3 cellular contexts compared by ENCODE assay signal in genomic region chr14:70697681-70698080, GRCh38.
TF ChIP-seq lines count a peak whose summit lies in the region.

No MANE protein-coding gene starts in this region.

TF ChIP-seq in SK-N-SH, 30 proteins besides CTCF, POLR2A, EP300 and RAD21:
- TF ChIP-seq RXRA (IDR thresholded peaks at IDR 0.05; ENCODE audit: borderline replicate concordance, low read depth) (no peak), CHD2 (IDR thresholded peaks at IDR 0.05; ENCODE audit: low read length, partially characterized antibody) (no peak), USF1 (IDR thresholded peaks at IDR 0.05; ENCODE audit: borderline replicate concordance, low read depth) (no peak), YY1 (IDR thresholded peaks at IDR 0.05; ENCODE audit: low read depth) (no peak)
- TF ChIP-seq, protein P1, sequence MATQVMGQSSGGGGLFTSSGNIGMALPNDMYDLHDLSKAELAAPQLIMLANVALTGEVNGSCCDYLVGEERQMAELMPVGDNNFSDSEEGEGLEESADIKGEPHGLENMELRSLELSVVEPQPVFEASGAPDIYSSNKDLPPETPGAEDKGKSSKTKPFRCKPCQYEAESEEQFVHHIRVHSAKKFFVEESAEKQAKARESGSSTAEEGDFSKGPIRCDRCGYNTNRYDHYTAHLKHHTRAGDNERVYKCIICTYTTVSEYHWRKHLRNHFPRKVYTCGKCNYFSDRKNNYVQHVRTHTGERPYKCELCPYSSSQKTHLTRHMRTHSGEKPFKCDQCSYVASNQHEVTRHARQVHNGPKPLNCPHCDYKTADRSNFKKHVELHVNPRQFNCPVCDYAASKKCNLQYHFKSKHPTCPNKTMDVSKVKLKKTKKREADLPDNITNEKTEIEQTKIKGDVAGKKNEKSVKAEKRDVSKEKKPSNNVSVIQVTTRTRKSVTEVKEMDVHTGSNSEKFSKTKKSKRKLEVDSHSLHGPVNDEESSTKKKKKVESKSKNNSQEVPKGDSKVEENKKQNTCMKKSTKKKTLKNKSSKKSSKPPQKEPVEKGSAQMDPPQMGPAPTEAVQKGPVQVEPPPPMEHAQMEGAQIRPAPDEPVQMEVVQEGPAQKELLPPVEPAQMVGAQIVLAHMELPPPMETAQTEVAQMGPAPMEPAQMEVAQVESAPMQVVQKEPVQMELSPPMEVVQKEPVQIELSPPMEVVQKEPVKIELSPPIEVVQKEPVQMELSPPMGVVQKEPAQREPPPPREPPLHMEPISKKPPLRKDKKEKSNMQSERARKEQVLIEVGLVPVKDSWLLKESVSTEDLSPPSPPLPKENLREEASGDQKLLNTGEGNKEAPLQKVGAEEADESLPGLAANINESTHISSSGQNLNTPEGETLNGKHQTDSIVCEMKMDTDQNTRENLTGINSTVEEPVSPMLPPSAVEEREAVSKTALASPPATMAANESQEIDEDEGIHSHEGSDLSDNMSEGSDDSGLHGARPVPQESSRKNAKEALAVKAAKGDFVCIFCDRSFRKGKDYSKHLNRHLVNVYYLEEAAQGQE (IDR thresholded peaks at IDR 0.05; ENCODE audit: low read depth, low read length), result no peak
TF ChIP-seq in SK-N-SH: peak in this region for 0.

TF ChIP-seq in SK-N-SH treated with all-trans-retinoic acid at 6 μM for 48 hours, 23 proteins besides CTCF, POLR2A, EP300 and RAD21:
- TF ChIP-seq ZC3H10 (CRISPR knock-in tag; IDR thresholded peaks at IDR 0.05), result no peak
TF ChIP-seq in SK-N-SH treated with all-trans-retinoic acid at 6 μM for 48 hours: peak in this region for 0.

TF ChIP-seq in K562, 482 proteins besides CTCF, POLR2A, EP300 and RAD21:
- TF ChIP-seq ETV5 (CRISPR knock-in tag; IDR thresholded peaks at IDR 0.05; ENCODE audit: low read depth) (no peak), ZNF561 (CRISPR knock-in tag; conservative IDR thresholded peaks at IDR 0.05) (no peak), ARID3A (IDR thresholded peaks at IDR 0.05; ENCODE audit: borderline replicate concordance, low read depth, low read length) (no peak)
